ENCODE assay signal across 7 cellular contexts in the genomic region with DNA sequence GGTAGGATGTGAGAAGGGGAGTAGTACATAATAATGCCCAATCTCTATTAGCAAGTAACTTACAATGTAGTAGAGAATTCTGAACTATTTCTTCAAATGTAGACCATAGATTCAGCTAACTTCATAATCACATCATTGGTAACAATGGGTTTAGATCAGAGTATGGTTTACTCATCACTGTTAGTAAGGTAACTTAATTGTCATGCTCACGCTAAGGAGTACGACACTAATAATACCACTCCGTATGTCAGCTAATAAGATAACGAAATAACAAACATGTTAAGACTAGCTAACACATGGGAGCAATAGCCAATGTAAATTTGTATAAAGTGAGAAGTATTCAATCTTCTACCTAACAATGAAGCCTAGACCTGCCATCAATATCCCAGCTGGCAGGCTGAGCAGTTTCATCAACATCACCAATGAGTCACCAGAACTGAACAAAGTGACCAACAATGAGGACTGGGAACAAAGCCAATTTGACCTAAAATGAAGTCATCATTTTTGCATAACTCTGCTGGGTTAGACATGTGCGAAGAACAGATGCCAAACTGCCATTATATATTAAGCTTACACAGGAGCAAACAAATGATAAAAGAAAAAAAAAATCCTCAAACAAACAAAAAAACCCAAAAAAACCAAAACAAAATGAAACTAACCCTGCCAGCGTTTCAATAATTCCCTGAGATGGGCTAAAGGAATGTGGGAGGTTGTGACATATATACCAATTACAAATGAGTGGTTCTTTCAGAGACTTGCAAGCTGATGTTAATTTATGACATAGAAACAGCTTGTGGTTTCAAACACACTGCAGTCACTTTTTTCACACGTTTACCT. TPM values are rescaled to one million over a fixed set of nuclear protein-coding genes. Genes with fewer than 3 reads are reported as not detected.
DNase-seq lines count a peak whose midpoint lies in the region; ATAC-seq, FAIRE-seq and TF ChIP-seq lines count a peak whose summit lies in the region.

No MANE protein-coding gene starts in this region.

- peaks cover 0 to 20% (median 0%) of the 10 kb centered on the region in 3 donors for H3K4me1 ChIP-seq in pancreas

- 48% methylated on average over 7 of the region's 7 CpGs for WGBS in pancreas, 2 donors

- H3K36me3 ChIP-seq in MG63 (peaks cover 6% of the 10 kb centered on the region), pancreas (peaks cover 0 to 7% (median 0%) of the 10 kb centered on the region in 3 donors)

- H3K4me3 ChIP-seq in MG63 (no peak overlapping the region), pancreas (no peak overlapping the region)

- H3K9me3 ChIP-seq in MG63 (no peaks in the 10 kb centered on the region), pancreas (no peaks in the 10 kb centered on the region)

- TF ChIP-seq CTCF in GM13977 (IDR thresholded peaks at IDR 0.05; ENCODE audit: extremely low read depth, insufficient read depth, missing control alignments) (no peak), pancreas (IDR thresholded peaks at IDR 0.05) (no peak), GM10266 (IDR thresholded peaks at IDR 0.05; ENCODE audit: control insufficient read depth, insufficient read depth, low read depth, missing control alignments) (no peak)

- H3K27me3 ChIP-seq in MG63, result no peaks in the 10 kb centered on the region
- H3K27me3 ChIP-seq in pancreas, result no peaks in the 10 kb centered on the region

- peak; percentile 67 for FAIRE-seq in pancreas (lab: Jason Lieb, UNC)

- in situ Hi-C loops in GM13977 (cut with MboI; ENCODE audit: low pct_unique_long_range_greater_than_20kb, low sequenced_read_pairs, unreplicated experiment), result loop anchor here (10.0 kb wide), 1 partner anchor 72 kb away; no protein-coding TSS in a partner anchor

- intact Hi-C loops in pancreas (cut with DNase I), result no loop called here

- peak overlapping the region in 2 of 4 donors; percentile 37 to 64 for H3K27ac ChIP-seq in pancreas

- peak; percentile 86 for ATAC-seq in SK-N-SH treated with all-trans-retinoic acid at 6 μM for 48 hours
- ATAC-seq in pancreas, result peak; percentile 86 to 92 (median 90)

- DNase-seq in GM13977 (ENCODE audit: low spot score) (peak; percentile 10), H4 (ENCODE audit: low spot score) (peak; percentile 95), MG63 (peak; percentile 75), fibroblast of peridontal ligament (ENCODE audit: extremely low read depth) (peak; percentile 96), pancreas (peak in 4 of 6 donors; percentile 38 to 75 (median 50)), GM10266 (ENCODE audit: extremely low spot score) (no peak)

TF ChIP-seq in SK-N-SH treated with all-trans-retinoic acid at 6 μM for 48 hours, 23 proteins besides CTCF, POLR2A, EP300 and RAD21:
- TF ChIP-seq, protein P1, sequence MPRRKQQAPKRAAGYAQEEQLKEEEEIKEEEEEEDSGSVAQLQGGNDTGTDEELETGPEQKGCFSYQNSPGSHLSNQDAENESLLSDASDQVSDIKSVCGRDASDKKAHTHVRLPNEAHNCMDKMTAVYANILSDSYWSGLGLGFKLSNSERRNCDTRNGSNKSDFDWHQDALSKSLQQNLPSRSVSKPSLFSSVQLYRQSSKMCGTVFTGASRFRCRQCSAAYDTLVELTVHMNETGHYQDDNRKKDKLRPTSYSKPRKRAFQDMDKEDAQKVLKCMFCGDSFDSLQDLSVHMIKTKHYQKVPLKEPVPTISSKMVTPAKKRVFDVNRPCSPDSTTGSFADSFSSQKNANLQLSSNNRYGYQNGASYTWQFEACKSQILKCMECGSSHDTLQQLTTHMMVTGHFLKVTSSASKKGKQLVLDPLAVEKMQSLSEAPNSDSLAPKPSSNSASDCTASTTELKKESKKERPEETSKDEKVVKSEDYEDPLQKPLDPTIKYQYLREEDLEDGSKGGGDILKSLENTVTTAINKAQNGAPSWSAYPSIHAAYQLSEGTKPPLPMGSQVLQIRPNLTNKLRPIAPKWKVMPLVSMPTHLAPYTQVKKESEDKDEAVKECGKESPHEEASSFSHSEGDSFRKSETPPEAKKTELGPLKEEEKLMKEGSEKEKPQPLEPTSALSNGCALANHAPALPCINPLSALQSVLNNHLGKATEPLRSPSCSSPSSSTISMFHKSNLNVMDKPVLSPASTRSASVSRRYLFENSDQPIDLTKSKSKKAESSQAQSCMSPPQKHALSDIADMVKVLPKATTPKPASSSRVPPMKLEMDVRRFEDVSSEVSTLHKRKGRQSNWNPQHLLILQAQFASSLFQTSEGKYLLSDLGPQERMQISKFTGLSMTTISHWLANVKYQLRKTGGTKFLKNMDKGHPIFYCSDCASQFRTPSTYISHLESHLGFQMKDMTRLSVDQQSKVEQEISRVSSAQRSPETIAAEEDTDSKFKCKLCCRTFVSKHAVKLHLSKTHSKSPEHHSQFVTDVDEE (CRISPR knock-in tag; IDR thresholded peaks at IDR 0.05), result no peak
- peak; percentile 79 for TF ChIP-seq ISL1 (CRISPR knock-in tag; IDR thresholded peaks at IDR 0.05)
- TF ChIP-seq ZNF8 (CRISPR knock-in tag; IDR thresholded peaks at IDR 0.05), result 0 out of 2 replicates have a peak, but pooled peaks have one; percentile 17
- TF ChIP-seq SNAI2 (CRISPR knock-in tag; IDR thresholded peaks at IDR 0.05), result no peak
- no peak for TF ChIP-seq ESRRG (CRISPR knock-in tag; IDR thresholded peaks at IDR 0.05)
- TF ChIP-seq, protein P2, sequence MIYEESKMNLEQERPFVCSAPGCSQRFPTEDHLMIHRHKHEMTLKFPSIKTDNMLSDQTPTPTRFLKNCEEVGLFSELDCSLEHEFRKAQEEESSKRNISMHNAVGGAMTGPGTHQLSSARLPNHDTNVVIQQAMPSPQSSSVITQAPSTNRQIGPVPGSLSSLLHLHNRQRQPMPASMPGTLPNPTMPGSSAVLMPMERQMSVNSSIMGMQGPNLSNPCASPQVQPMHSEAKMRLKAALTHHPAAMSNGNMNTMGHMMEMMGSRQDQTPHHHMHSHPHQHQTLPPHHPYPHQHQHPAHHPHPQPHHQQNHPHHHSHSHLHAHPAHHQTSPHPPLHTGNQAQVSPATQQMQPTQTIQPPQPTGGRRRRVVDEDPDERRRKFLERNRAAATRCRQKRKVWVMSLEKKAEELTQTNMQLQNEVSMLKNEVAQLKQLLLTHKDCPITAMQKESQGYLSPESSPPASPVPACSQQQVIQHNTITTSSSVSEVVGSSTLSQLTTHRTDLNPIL (CRISPR knock-in tag; IDR thresholded peaks at IDR 0.05; ENCODE audit: low read depth), result peak; percentile 83; the same call in 1 of the 2 replicates

RNA-seq across cellular contexts. Expression of a gene that starts 56.6 kb away (rescaled TPM):
- 0.02 TPM in 1 of 2 replicates, not detected in the other for total RNA-seq in H4 (2014; rRNA removed; shearing (Covaris generic))
- not detected in 2 replicates for total RNA-seq in MG63 (2014; rRNA removed; shearing (Covaris generic); ENCODE audit: low replicate concordance)
- 10 to 100 TPM in 1 of 6 donors, 1 to 10 TPM in 5; 3.9 to 11.3 (median 6.4) TPM for total RNA-seq in pancreas
- 1 to 10 TPM in 1 of 2 donors, under 1 TPM in 1; 0.66 to 2.4 TPM for polyA plus RNA-seq in pancreas
